In genomic region chr4:119525771-119526712, GRCh38 we compare ENCODE assay signal across 18 cellular contexts.
A peak's percentile ranks its signal among the peaks of the same experiment; 100 is the strongest.
DNase-seq lines count a peak whose midpoint lies in the region; ATAC-seq, FAIRE-seq and TF ChIP-seq lines count a peak whose summit lies in the region.
"Had no signal": no experiment of that assay in that cellular context is flagged by ENCODE, and none has a peak within 500 bp of the region (broad histone marks: within the 10 kb centered on the region; RNA-seq: fewer than 3 reads in every experiment).

No MANE protein-coding gene starts in this region.

- peak overlapping the region; percentile 42 for H3K4me2 ChIP-seq in neural progenitor cell

- H4K20me1 ChIP-seq in neural progenitor cell (ENCODE audit: low read depth), result no peaks in the 10 kb centered on the region

- H3K4me1 ChIP-seq in neural progenitor cell, result peaks cover 38% of the 10 kb centered on the region
- H3K4me1 ChIP-seq in kidney (ENCODE audit: control insufficient read depth in 1 of 2, insufficient read depth in 1 of 2, low read depth in 1 of 2, low read length in 2 of 2), result no peaks in the 10 kb centered on the region
- H3K4me1 ChIP-seq in SJCRH30, result peaks cover 20% of the 10 kb centered on the region

- H3K36me3 ChIP-seq in neural progenitor cell, result no peaks in the 10 kb centered on the region
- H3K36me3 ChIP-seq in kidney (ENCODE audit: control insufficient read depth in 1 of 2, insufficient read depth in 2 of 2, low read length in 2 of 2), result peaks cover 0 to 3% of the 10 kb centered on the region in 2 donors
- H3K36me3 ChIP-seq in SJCRH30, result no peaks in the 10 kb centered on the region

- H3K36me3 Mint-ChIP-seq in neural progenitor cell, result peaks cover 25% of the 10 kb centered on the region

- H3K9ac ChIP-seq in neural progenitor cell, result no peak overlapping the region
- H3K9ac ChIP-seq in kidney (ENCODE audit: low read length in 2 of 2), result no peak overlapping the region

- no peak overlapping the region for H3K4me3 Mint-ChIP-seq in neural progenitor cell
- H3K4me3 Mint-ChIP-seq: activated CD4-positive, alpha-beta memory T cell treated with anti-CD3 and anti-CD28 coated beads, Interleukin-2, amount 10 ng/mL, durations not matched to agents 7 days and 5 days; stimulated activated memory B cell treated with anti-CD40 and anti-IgM and Interleukin-4, amounts not matched to agents 10 μg/mL and 1 μg/mL and 100 μg/mL, for 72 hours had no signal

- ATAC-seq in left ventricle myocardium superior, result peak; percentile 26
- no peak for ATAC-seq in Right ventricle myocardium inferior
- no peak for ATAC-seq in HG03469 (IDR thresholded peaks at IDR 0.05; ENCODE audit: unreplicated experiment)
- ATAC-seq: stimulated activated memory B cell treated with anti-CD40 and anti-IgM and Interleukin-4, amounts not matched to agents 10 μg/mL and 1 μg/mL and 100 μg/mL, for 72 hours had no signal

- H3K4me1 Mint-ChIP-seq in neural progenitor cell, result peaks cover 2% of the 10 kb centered on the region
- H3K4me1 Mint-ChIP-seq: activated CD4-positive, alpha-beta memory T cell treated with anti-CD3 and anti-CD28 coated beads, Interleukin-2, amount 10 ng/mL, durations not matched to agents 7 days and 5 days; stimulated activated memory B cell treated with anti-CD40 and anti-IgM and Interleukin-4, amounts not matched to agents 10 μg/mL and 1 μg/mL and 100 μg/mL, for 72 hours had no signal

- H3K4me3 ChIP-seq in neural progenitor cell, result no peak overlapping the region
- H3K4me3 ChIP-seq in kidney (ENCODE audit: low read length in 2 of 2), result no peak overlapping the region
- no peak overlapping the region for H3K4me3 ChIP-seq in SJCRH30

- H3F3A ChIP-seq in neural progenitor cell (ENCODE audit: low read depth), result peaks cover 21% of the 10 kb centered on the region

- no peak overlapping the region for H2AFZ ChIP-seq in neural progenitor cell (replicated peaks)

- peak overlapping the region; percentile 57 for H3K27ac ChIP-seq in epithelial cell of prostate
- H3K27ac ChIP-seq in neural progenitor cell, result peak overlapping the region; percentile 92
- H3K27ac ChIP-seq in kidney (ENCODE audit: low read depth in 2 of 2, low read length in 2 of 2), result no peak overlapping the region
- no peak overlapping the region for H3K27ac ChIP-seq in SJCRH30

- DNase-seq in left ventricle myocardium superior (no peak), Right ventricle myocardium inferior (ENCODE audit: missing footprints) (no peak), epithelial cell of prostate (ENCODE audit: low read depth, low spot score) (no peak), neural progenitor cell (ENCODE audit: low spot score) (no peak), kidney (no peak), SJCRH30 (no peak)
- DNase-seq in activated CD4-positive, alpha-beta T cell treated with anti-CD3 and anti-CD28 coated beads for 1 hour, result no peak
- DNase-seq: activated CD4-positive, alpha-beta memory T cell treated with anti-CD3 and anti-CD28 coated beads, Interleukin-2, amount 10 ng/mL, durations not matched to agents 7 days and 5 days; activated effector memory CD4-positive, alpha-beta T cell treated with Interleukin-2 at 50 U/mL for 16 hours; glutamatergic neuron; islet precursor cell; Karpas-422; NCI-H1694; NCI-H524 treated with DMSO at 0.1 percent for 48 hours; stimulated activated CD4-positive, alpha-beta T cell treated with anti-CD3 and anti-CD28 coated beads, Interleukin-4, amount 100 ng/mL, for 4 hours had no signal

- no peaks in the 10 kb centered on the region for H3K27me3 ChIP-seq in neural progenitor cell
- H3K27me3 ChIP-seq in SJCRH30, result no peaks in the 10 kb centered on the region

- H3K79me2 ChIP-seq in neural progenitor cell (ENCODE audit: low read depth), result no peaks in the 10 kb centered on the region

- H3K9me3 Mint-ChIP-seq in neural progenitor cell, result no peaks in the 10 kb centered on the region
- H3K9me3 Mint-ChIP-seq: activated CD4-positive, alpha-beta memory T cell treated with anti-CD3 and anti-CD28 coated beads, Interleukin-2, amount 10 ng/mL, durations not matched to agents 7 days and 5 days; stimulated activated memory B cell treated with anti-CD40 and anti-IgM and Interleukin-4, amounts not matched to agents 10 μg/mL and 1 μg/mL and 100 μg/mL, for 72 hours had no signal

- intact Hi-C loops in left ventricle myocardium superior (cut with micrococcal nuclease), result no loop called here
- intact Hi-C loops in Right ventricle myocardium inferior (cut with DNase I), result no loop called here
- intact Hi-C loops in kidney (cut with DNase I), result no loop called here

- H3K9me3 ChIP-seq in neural progenitor cell (ENCODE audit: low read depth) (no peaks in the 10 kb centered on the region), kidney (ENCODE audit: control insufficient read depth in 1 of 2, low read length in 2 of 2) (no peaks in the 10 kb centered on the region), SJCRH30 (replicated peaks) (no peaks in the 10 kb centered on the region)

- no peak for FAIRE-seq in kidney (lab: Jason Lieb, UNC)
- FAIRE-seq: H1 had no signal

- no peak for TF ChIP-seq CTCF in neural progenitor cell (IDR thresholded peaks at IDR 0.05)
- no peak for TF ChIP-seq CTCF in kidney (IDR thresholded peaks at IDR 0.05; ENCODE audit: borderline replicate concordance, extremely low read depth, insufficient read depth)

- no peak overlapping the region for H3K27ac Mint-ChIP-seq in neural progenitor cell
- H3K27ac Mint-ChIP-seq: activated CD4-positive, alpha-beta memory T cell treated with anti-CD3 and anti-CD28 coated beads, Interleukin-2, amount 10 ng/mL, durations not matched to agents 7 days and 5 days; stimulated activated memory B cell treated with anti-CD40 and anti-IgM and Interleukin-4, amounts not matched to agents 10 μg/mL and 1 μg/mL and 100 μg/mL, for 72 hours had no signal

- H3K27me3 Mint-ChIP-seq in neural progenitor cell (ENCODE audit: insufficient read depth, low read depth), result no peaks in the 10 kb centered on the region
- H3K27me3 Mint-ChIP-seq: activated CD4-positive, alpha-beta memory T cell treated with anti-CD3 and anti-CD28 coated beads, Interleukin-2, amount 10 ng/mL, durations not matched to agents 7 days and 5 days; stimulated activated memory B cell treated with anti-CD40 and anti-IgM and Interleukin-4, amounts not matched to agents 10 μg/mL and 1 μg/mL and 100 μg/mL, for 72 hours had no signal

Comparison
In these comparisons a context has a peak if more than half of its experiments do, and no peak if none do; other contexts are left out.
1. H3K27ac ChIP-seq: peak in epithelial cell of prostate (single experiment) and neural progenitor cell (single experiment); none in kidney (0 of 2) and SJCRH30 (single experiment).